11 cellular contexts compared by ENCODE assay signal in the genomic region with DNA sequence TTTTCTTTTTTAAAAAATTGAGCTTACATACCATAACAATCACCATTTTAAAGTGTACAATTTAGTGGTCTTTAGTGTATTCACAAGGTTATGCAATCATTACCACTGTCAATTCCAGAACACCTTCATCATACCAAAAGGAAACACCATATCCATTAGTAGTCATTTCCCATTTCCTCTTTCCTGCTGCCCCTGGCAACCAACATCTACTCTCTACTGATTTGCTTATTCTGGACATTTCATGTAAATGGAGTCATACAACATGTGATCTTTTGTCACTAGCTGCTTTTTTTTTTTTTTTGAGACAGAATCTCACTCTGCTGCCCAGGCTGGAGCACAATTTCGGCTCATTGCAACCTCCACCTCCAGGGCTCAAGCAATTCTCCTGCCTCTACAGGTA.
DNase-seq lines count a peak whose midpoint lies in the region; ATAC-seq, FAIRE-seq and TF ChIP-seq lines count a peak whose summit lies in the region.
"Had no signal": no experiment of that assay in that cellular context is flagged by ENCODE, and none has a peak within 500 bp of the region (broad histone marks: within the 10 kb centered on the region; RNA-seq: fewer than 3 reads in every experiment).

No MANE protein-coding gene starts in this region.

- no peak for TF ChIP-seq POLR2A in K562 (conservative IDR thresholded peaks at IDR 0.05)

- peaks cover 56% of the 10 kb centered on the region for H3K36me3 Mint-ChIP-seq in activated CD8-positive, alpha-beta T cell treated with anti-CD3 and anti-CD28 coated beads, Interleukin-2, amount 10 ng/mL, durations not matched to agents 7 days and 5 days (ENCODE audit: low read depth)

- H3K4me1 Mint-ChIP-seq in activated CD8-positive, alpha-beta T cell treated with anti-CD3 and anti-CD28 coated beads, Interleukin-2, amount 10 ng/mL, durations not matched to agents 7 days and 5 days (ENCODE audit: low read depth), result no peaks in the 10 kb centered on the region
- H3K4me1 Mint-ChIP-seq: neural progenitor cell had no signal

- TF ChIP-seq CTCF in K562 (IDR thresholded peaks at IDR 0.05 in 2 of 3, conservative IDR thresholded peaks at IDR 0.05 in 1 of 3; ENCODE audit: insufficient read depth in 2 of 3, low read depth in 1 of 3, low read length in 3 of 3) (no peak), lower lobe of right lung (IDR thresholded peaks at IDR 0.05) (no peak)

- H3K36me3 ChIP-seq in K562 (ENCODE audit: control insufficient read depth, insufficient read depth, low read length), result peaks cover 76% of the 10 kb centered on the region; the same call in 2 of the 3 replicates
- H3K36me3 ChIP-seq in lower lobe of right lung, result peaks cover 97% of the 10 kb centered on the region
- H3K36me3 ChIP-seq: neural progenitor cell had no signal

- CTCF ChIA-PET in K562 (lab: Yijun Ruan, JAX; ENCODE audit: low intra/inter-chr PET ratio), result no interaction called here
- CTCF ChIA-PET in activated CD8-positive, alpha-beta T cell treated with anti-CD3 and anti-CD28 coated beads, Interleukin-2, amount 10 ng/mL, durations not matched to agents 7 days and 5 days (lab: Charles Lee), result interaction anchor here (1.0 kb wide), 1 partner anchor 10 kb away, joined by 3 read pairs; no protein-coding TSS in a partner anchor

- no peaks in the 10 kb centered on the region for H3K9me3 Mint-ChIP-seq in activated CD8-positive, alpha-beta T cell treated with anti-CD3 and anti-CD28 coated beads, Interleukin-2, amount 10 ng/mL, durations not matched to agents 7 days and 5 days (ENCODE audit: insufficient read depth)
- H3K9me3 Mint-ChIP-seq: neural progenitor cell had no signal

- no peak overlapping the region for H3K4me2 ChIP-seq in K562 (ENCODE audit: insufficient read depth, low read length)
- H3K4me2 ChIP-seq: neural progenitor cell had no signal

- H3K4me3 ChIP-seq in K562, result no peak overlapping the region
- H3K4me3 ChIP-seq in lower lobe of right lung, result no peak overlapping the region
- H3K4me3 ChIP-seq: HAP-1, neural progenitor cell had no signal

- no peak for FAIRE-seq in K562 (lab: Jason Lieb, UNC)

- H3K27ac ChIP-seq in K562 (ENCODE audit: extremely low read depth, low read depth, low read length), result no peak overlapping the region
- H3K27ac ChIP-seq in lower lobe of right lung, result no peak overlapping the region
- H3K27ac ChIP-seq: neural progenitor cell had no signal

- in situ Hi-C loops in K562 (cut with MboI), result no loop called here

- H3K9ac ChIP-seq in K562 (ENCODE audit: insufficient read depth in 1 of 2, low read depth in 2 of 2, low read length in 2 of 2), result no peak overlapping the region
- H3K9ac ChIP-seq: neural progenitor cell had no signal

- H3K79me2 ChIP-seq in K562 (ENCODE audit: control insufficient read depth, insufficient read depth, low read length), result no peaks in the 10 kb centered on the region

- no peaks in the 10 kb centered on the region for H3K9me3 ChIP-seq in K562 (replicated peaks; ENCODE audit: control insufficient read depth, insufficient read depth, low read depth, low read length)
- no peaks in the 10 kb centered on the region for H3K9me3 ChIP-seq in lower lobe of right lung
- H3K9me3 ChIP-seq: HAP-1 had no signal

- no peaks in the 10 kb centered on the region; a peak in 1 of 5 replicates for H3K4me1 ChIP-seq in K562 (replicated peaks in 1 of 2; ENCODE audit: control insufficient read depth in 2 of 2, insufficient read depth in 2 of 2, low read length in 2 of 2)
- H3K4me1 ChIP-seq in lower lobe of right lung, result no peaks in the 10 kb centered on the region
- H3K4me1 ChIP-seq: HAP-1, neural progenitor cell had no signal

- H3K9me1 ChIP-seq in K562 (ENCODE audit: control insufficient read depth, insufficient read depth, low read length), result no peaks in the 10 kb centered on the region

- no peak overlapping the region for H2AFZ ChIP-seq in K562 (ENCODE audit: low read depth, low read length)
- H2AFZ ChIP-seq: neural progenitor cell had no signal

- H3K27me3 Mint-ChIP-seq in activated CD8-positive, alpha-beta T cell treated with anti-CD3 and anti-CD28 coated beads, Interleukin-2, amount 10 ng/mL, durations not matched to agents 7 days and 5 days (ENCODE audit: low read depth), result no peaks in the 10 kb centered on the region

- H3K27me3 ChIP-seq in K562 (ENCODE audit: control insufficient read depth in 2 of 2, insufficient read depth in 2 of 2, low read length in 2 of 2) (no peaks in the 10 kb centered on the region), lower lobe of right lung (ENCODE audit: low read depth) (no peaks in the 10 kb centered on the region)
- H3K27me3 ChIP-seq: neural progenitor cell had no signal

- TF ChIP-seq EP300 in K562 (IDR thresholded peaks at IDR 0.05; ENCODE audit: low read length), result no peak

- WGBS in K562 (ENCODE audit: insufficient coverage, low coverage, missing lambda C conversion rate), result no CpG with 5 or more reads among the region's 1 CpG

- POLR2A ChIA-PET in K562 (lab: Yijun Ruan, JAX), result no interaction called here
- POLR2A ChIA-PET in activated CD8-positive, alpha-beta T cell treated with anti-CD3 and anti-CD28 coated beads, Interleukin-2, amount 10 ng/mL, durations not matched to agents 7 days and 5 days (lab: Charles Lee), result interaction anchor here (1.7 kb wide), 1 partner anchor 92 kb away, joined by 5 read pairs; no protein-coding TSS in a partner anchor

- no peak for TF ChIP-seq RAD21 in K562 (CRISPR knock-in tag; conservative IDR thresholded peaks at IDR 0.05 in 1 of 2, IDR thresholded peaks at IDR 0.05 in 1 of 2)

- ATAC-seq in K562 (no peak), lower lobe of right lung (peak; percentile 35 to 44), HG03196 (IDR thresholded peaks at IDR 0.05; ENCODE audit: unreplicated experiment) (no peak)
- no peak for ATAC-seq in activated CD8-positive, alpha-beta T cell treated with anti-CD3 and anti-CD28 coated beads, Interleukin-2, amount 10 ng/mL, durations not matched to agents 7 days and 5 days

- H4K20me1 ChIP-seq in K562 (replicated peaks; ENCODE audit: control insufficient read depth, insufficient read depth, low read length), result no peaks in the 10 kb centered on the region

- BruUV-seq in K562 (replicated peaks; lab: Mats Ljungman, UMichigan), result no TSS peak

- H3K4me3 Mint-ChIP-seq in activated CD8-positive, alpha-beta T cell treated with anti-CD3 and anti-CD28 coated beads, Interleukin-2, amount 10 ng/mL, durations not matched to agents 7 days and 5 days, result no peak overlapping the region
- H3K4me3 Mint-ChIP-seq: neural progenitor cell had no signal

- no peak overlapping the region for H3K27ac Mint-ChIP-seq in activated CD8-positive, alpha-beta T cell treated with anti-CD3 and anti-CD28 coated beads, Interleukin-2, amount 10 ng/mL, durations not matched to agents 7 days and 5 days
- H3K27ac Mint-ChIP-seq: neural progenitor cell had no signal

- intact Hi-C loops in K562 (cut with micrococcal nuclease) (no loop called here), lower lobe of right lung (cut with DNase I) (no loop called here)

- DNase-seq in EH (ENCODE audit: low read depth) (peak; percentile 93), LHCN-M2 (ENCODE audit: low read depth) (peak; percentile 79), K562 (ENCODE audit: extremely low read depth in 1 of 4, low spot score in 3 of 4) (no peak), lower lobe of right lung (no peak), middle frontal gyrus (ENCODE audit: extremely low spot score, low spot score) (no peak)
- DNase-seq in activated CD8-positive, alpha-beta memory T cell treated with anti-CD3 and anti-CD28 coated beads, Interleukin-2, amount 50 U/mL, for 4 hours, result no peak
- DNase-seq in activated CD8-positive, alpha-beta T cell treated with anti-CD3 and anti-CD28 coated beads, Interleukin-2, amount 10 ng/mL, durations not matched to agents 7 days and 5 days, result no peak
- DNase-seq: Kasumi-1 had no signal

TF ChIP-seq in K562, 482 proteins besides CTCF, POLR2A, EP300 and RAD21:
- peak; percentile 43; the same call in 1 of the 2 replicates for TF ChIP-seq SPI1 (IDR thresholded peaks at IDR 0.05; ENCODE audit: borderline replicate concordance, low read depth, low read length)
- TF ChIP-seq JUNB (CRISPR knock-in tag; conservative IDR thresholded peaks at IDR 0.05), result no peak
- peak; percentile 42 for TF ChIP-seq RFX1 (IDR thresholded peaks at IDR 0.05)
- TF ChIP-seq, protein P1, sequence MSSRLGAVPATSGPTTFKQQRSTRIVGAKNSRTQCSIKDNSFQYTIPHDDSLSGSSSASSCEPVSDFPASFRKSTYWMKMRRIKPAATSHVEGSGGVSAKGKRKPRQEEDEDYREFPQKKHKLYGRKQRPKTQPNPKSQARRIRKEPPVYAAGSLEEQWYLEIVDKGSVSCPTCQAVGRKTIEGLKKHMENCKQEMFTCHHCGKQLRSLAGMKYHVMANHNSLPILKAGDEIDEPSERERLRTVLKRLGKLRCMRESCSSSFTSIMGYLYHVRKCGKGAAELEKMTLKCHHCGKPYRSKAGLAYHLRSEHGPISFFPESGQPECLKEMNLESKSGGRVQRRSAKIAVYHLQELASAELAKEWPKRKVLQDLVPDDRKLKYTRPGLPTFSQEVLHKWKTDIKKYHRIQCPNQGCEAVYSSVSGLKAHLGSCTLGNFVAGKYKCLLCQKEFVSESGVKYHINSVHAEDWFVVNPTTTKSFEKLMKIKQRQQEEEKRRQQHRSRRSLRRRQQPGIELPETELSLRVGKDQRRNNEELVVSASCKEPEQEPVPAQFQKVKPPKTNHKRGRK (tag; IDR thresholded peaks at IDR 0.05), result no peak

Comparison
In these comparisons a context has a peak if more than half of its experiments do, and no peak if none do; other contexts are left out.
1. DNase-seq: peak in EH (single experiment) and LHCN-M2 (single experiment); none in K562 (0 of 4), lower lobe of right lung (single experiment), activated CD8-positive, alpha-beta memory T cell treated with anti-CD3 and anti-CD28 coated beads, Interleukin-2, amount 50 U/mL, for 4 hours (single experiment), middle frontal gyrus (single experiment) and activated CD8-positive, alpha-beta T cell treated with anti-CD3 and anti-CD28 coated beads, Interleukin-2, amount 10 ng/mL, durations not matched to agents 7 days and 5 days (single experiment).
2. ATAC-seq: peak in lower lobe of right lung (2 of 2); none in K562 (single experiment), HG03196 (single experiment) and activated CD8-positive, alpha-beta T cell treated with anti-CD3 and anti-CD28 coated beads, Interleukin-2, amount 10 ng/mL, durations not matched to agents 7 days and 5 days (single experiment).